ENCODE assay signal across 5 cellular contexts in genomic region chr1:236130372-236130771, GRCh38.
"Had no signal": no experiment of that assay in that cellular context is flagged by ENCODE, and none has a peak within 500 bp of the region (broad histone marks: within the 10 kb centered on the region; RNA-seq: fewer than 3 reads in every experiment).

No MANE protein-coding gene starts in this region.

- H3K4me3 Mint-ChIP-seq: H9 had no signal

- DNase-seq: GOT3, H9, HCEC 1CT, IMR-90 had no signal

- H3K27ac Mint-ChIP-seq: H9 had no signal

- ATAC-seq: K562 had no signal

- H3K9me3 Mint-ChIP-seq: H9 had no signal

- H3K4me3 ChIP-seq: K562 had no signal
